2 cellular contexts compared by ENCODE assay signal in the genomic region with DNA sequence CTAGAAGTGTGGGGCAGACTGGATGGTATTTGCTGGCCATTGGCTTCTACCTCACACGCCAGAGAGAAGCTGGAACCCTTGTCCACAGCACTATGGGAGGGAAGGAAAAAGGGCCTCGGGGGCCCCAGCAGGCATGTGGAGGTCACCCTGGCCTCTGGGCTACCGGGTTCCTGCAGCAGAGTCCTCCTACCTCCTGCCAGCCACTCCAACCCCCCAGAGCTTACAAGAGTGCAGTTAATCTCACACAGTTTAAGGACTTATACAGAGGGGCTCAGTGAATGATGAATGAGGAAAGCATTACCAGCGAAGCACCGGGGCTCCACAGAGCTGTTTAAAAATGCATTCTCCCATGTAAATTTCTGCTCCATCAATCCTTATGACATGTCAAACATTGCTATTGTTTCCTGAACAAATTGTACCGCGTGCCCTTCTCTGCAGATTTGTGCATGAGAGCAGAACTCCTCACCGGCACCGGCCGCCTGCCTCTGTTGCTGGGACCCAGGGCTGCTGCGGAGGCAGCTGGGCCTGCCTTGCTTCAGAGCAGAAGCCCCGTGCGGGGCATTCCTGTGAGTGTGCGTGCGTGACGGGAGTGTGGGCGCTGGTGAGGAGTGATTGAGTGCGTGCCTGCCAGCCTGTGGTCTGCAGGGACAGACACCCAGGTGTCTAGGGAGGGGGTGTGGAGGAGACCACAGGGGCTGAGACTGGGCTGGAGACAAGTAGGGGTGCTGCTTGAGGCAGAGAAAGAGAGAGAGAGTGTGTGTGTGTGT.
TF ChIP-seq lines count a peak whose summit lies in the region.

No MANE protein-coding gene starts in this region.

TF ChIP-seq in H1, 55 proteins besides CTCF, POLR2A, EP300 and RAD21:
- TF ChIP-seq CHD2 (IDR thresholded peaks at IDR 0.05; ENCODE audit: low read length) (no peak), RBBP5 (IDR thresholded peaks at IDR 0.05; ENCODE audit: borderline replicate concordance, low read depth, low read length) (no peak), PHF8 (conservative IDR thresholded peaks at IDR 0.05; ENCODE audit: low read depth, low read length) (no peak), SUZ12 (IDR thresholded peaks at IDR 0.05; ENCODE audit: low read length) (no peak), TEAD4 (IDR thresholded peaks at IDR 0.05; ENCODE audit: low read depth, low read length) (no peak), MAFK (IDR thresholded peaks at IDR 0.05; ENCODE audit: low read depth, low read length) (no peak), SP2 (IDR thresholded peaks at IDR 0.05; ENCODE audit: low read length) (no peak), SP1 (IDR thresholded peaks at IDR 0.05; ENCODE audit: low read depth, low read length) (no peak), EZH2 (IDR thresholded peaks at IDR 0.05; ENCODE audit: low read depth, low read length, severe bottlenecking) (no peak), KDM4A (IDR thresholded peaks at IDR 0.05; ENCODE audit: low read depth, low read length, severe bottlenecking) (no peak), GTF2F1 (IDR thresholded peaks at IDR 0.05; ENCODE audit: borderline replicate concordance, low read depth, low read length) (no peak), HDAC2 (IDR thresholded peaks at IDR 0.05; ENCODE audit: borderline replicate concordance in 1 of 2, low read depth in 2 of 2, low read length in 2 of 2) (no peak)

TF ChIP-seq in GM12891, 5 proteins besides CTCF, POLR2A, EP300 and RAD21:
- TF ChIP-seq SPI1 (IDR thresholded peaks at IDR 0.05; ENCODE audit: low read depth, low read length), result no peak
- TF ChIP-seq POU2F2 (IDR thresholded peaks at IDR 0.05; ENCODE audit: low read depth, low read length), result no peak
- TF ChIP-seq TAF1 (IDR thresholded peaks at IDR 0.05; ENCODE audit: low read depth, low read length), result no peak
- no peak for TF ChIP-seq POLR2AphosphoS5 (IDR thresholded peaks at IDR 0.05; ENCODE audit: low read depth, low read length)
- TF ChIP-seq PAX5 (IDR thresholded peaks at IDR 0.05; ENCODE audit: insufficient read depth, low read length, severe bottlenecking), result no peak
